14 cellular contexts compared by ENCODE assay signal in the genomic region with DNA sequence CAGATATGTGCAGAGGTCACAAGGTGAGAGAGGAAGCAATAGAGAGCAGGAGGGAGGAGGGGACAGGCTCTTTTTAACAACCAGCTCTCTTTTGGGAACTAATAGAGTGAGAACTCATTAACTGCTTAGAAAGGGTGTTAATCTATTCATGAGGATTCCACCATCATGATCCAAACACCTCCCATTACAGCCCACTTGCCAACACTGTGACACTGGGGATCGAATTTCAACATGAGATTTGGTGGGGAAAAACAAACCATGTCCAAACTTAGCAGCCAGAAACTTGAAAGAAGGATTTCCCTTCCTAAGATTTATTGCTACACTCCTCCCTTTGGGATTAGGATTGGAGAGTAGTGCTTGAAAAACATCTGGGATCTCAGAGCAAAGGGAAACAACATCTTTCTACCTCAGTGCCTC.
DNase-seq lines count a peak whose midpoint lies in the region; ATAC-seq lines count a peak whose summit lies in the region.
"Had no signal": no experiment of that assay in that cellular context is flagged by ENCODE, and none has a peak within 500 bp of the region (broad histone marks: within the 10 kb centered on the region; RNA-seq: fewer than 3 reads in every experiment).

No MANE protein-coding gene starts in this region.

- H3K79me1 ChIP-seq in mesenchymal stem cell (replicated peaks; ENCODE audit: low read length, poor library complexity, severe bottlenecking) = no peaks in the 10 kb centered on the region

- H2BK120ac ChIP-seq in mesenchymal stem cell (ENCODE audit: low read depth, low read length) = no peak overlapping the region

- H3K4me2 ChIP-seq in mesenchymal stem cell (ENCODE audit: low read length, poor library complexity, severe bottlenecking) = no peak overlapping the region
- H3K4me2 ChIP-seq: A549 had no signal

- no peaks in the 10 kb centered on the region for H3K4me1 ChIP-seq in mesenchymal stem cell (ENCODE audit: control insufficient read depth, insufficient read depth, low read depth, low read length)
- H3K4me1 ChIP-seq: A549 had no signal

- H3K27me3 ChIP-seq in mesenchymal stem cell (ENCODE audit: control insufficient read depth in 1 of 2, insufficient read depth in 1 of 2, low read length in 2 of 2) = peaks cover 0 to 14% of the 10 kb centered on the region in 2 experiments

- no peak overlapping the region for H4K91ac ChIP-seq in mesenchymal stem cell (ENCODE audit: low read length)

- H3K14ac ChIP-seq in mesenchymal stem cell (ENCODE audit: low read length in 2 of 2) = no peak overlapping the region

- peak; percentile 86 for ATAC-seq in Right ventricle myocardium inferior
- no peak for ATAC-seq in HG03135 (IDR thresholded peaks at IDR 0.05; ENCODE audit: unreplicated experiment)
- ATAC-seq: A549; left lobe of liver; natural killer cell treated with Interleukin-12 subunit alpha and Interleukin-12 subunit beta and Interleukin-15 and Interleukin-18, amount 100 ng/mL, for 72 hours; stimulated activated naive CD8-positive, alpha-beta T cell treated with anti-CD3 and anti-CD28 coated beads, Interleukin-15, Interleukin-2, amounts not matched to agents 100 U/mL and 50 U/mL, for 24 hours had no signal

- no peaks in the 10 kb centered on the region for H3K9me3 ChIP-seq in mesenchymal stem cell (ENCODE audit: control insufficient read depth, low read length)
- H3K9me3 ChIP-seq: A549 had no signal

- H2AK5ac ChIP-seq in mesenchymal stem cell (ENCODE audit: low read length, severe bottlenecking) = no peak overlapping the region

- H2BK5ac ChIP-seq in mesenchymal stem cell (ENCODE audit: low read depth, low read length, poor library complexity, severe bottlenecking) = no peak overlapping the region

- H3K36me3 ChIP-seq in mesenchymal stem cell (ENCODE audit: control insufficient read depth in 1 of 2, insufficient read depth in 2 of 2, low read depth in 1 of 2, low read length in 2 of 2) = no peaks in the 10 kb centered on the region
- H3K36me3 ChIP-seq: WERI-Rb-1 had no signal

- H3K27ac ChIP-seq in mesenchymal stem cell (ENCODE audit: low read length, poor library complexity, severe bottlenecking) = no peak overlapping the region
- H3K27ac ChIP-seq: WERI-Rb-1 had no signal

- H4K8ac ChIP-seq in mesenchymal stem cell (ENCODE audit: low read length) = no peak overlapping the region

- 33% methylated on average over 1 of the region's 1 CpG for WGBS in mesenchymal stem cell

- H2BK12ac ChIP-seq in mesenchymal stem cell (ENCODE audit: low read length in 2 of 2) = no peak overlapping the region

- no peak overlapping the region for H3K18ac ChIP-seq in mesenchymal stem cell (ENCODE audit: low read depth in 1 of 2, low read length in 2 of 2)

- H3K23ac ChIP-seq in mesenchymal stem cell (ENCODE audit: low read length in 2 of 2) = no peak overlapping the region

- intact Hi-C loops in Right ventricle myocardium inferior (cut with DNase I) (loop anchor here (2.0 kb wide), 1 partner anchor 79 kb away; no protein-coding TSS in a partner anchor), cardiac septum (cut with DNase I) (loop anchor here (5.0 kb wide), 1 partner anchor 76 kb away; no protein-coding TSS in a partner anchor)

- H3K9ac ChIP-seq in mesenchymal stem cell (ENCODE audit: low read length) = no peak overlapping the region

- no peak overlapping the region for H2BK15ac ChIP-seq in mesenchymal stem cell (ENCODE audit: low read depth, poor library complexity, severe bottlenecking)

- H3K4ac ChIP-seq in mesenchymal stem cell (ENCODE audit: low read depth in 1 of 2, low read length in 2 of 2) = no peak overlapping the region

- H3K4me3 ChIP-seq in mesenchymal stem cell (ENCODE audit: insufficient read depth in 1 of 2, low read depth in 1 of 2, low read length in 2 of 2) = no peak overlapping the region
- H3K4me3 ChIP-seq: A549 had no signal

- H2AFZ ChIP-seq in mesenchymal stem cell (ENCODE audit: low read depth, low read length) = no peak overlapping the region

- DNase-seq in Right ventricle myocardium inferior (ENCODE audit: missing footprints) (no peak), cardiac septum (ENCODE audit: low spot score) (no peak), fibroblast of gingiva (ENCODE audit: low read depth) (peak; percentile 49), mesenchymal stem cell (peak; percentile 6), COLO668 (lab: John Stamatoyannopoulos, UW; ENCODE audit: unreplicated experiment) (no peak), DMS53 (lab: John Stamatoyannopoulos, UW) (no peak), SK-N-DZ (ENCODE audit: low spot score) (no peak)
- DNase-seq: NCI-H2081; stimulated activated naive CD8-positive, alpha-beta T cell treated with anti-CD3 and anti-CD28 coated beads, Interleukin-15, Interleukin-2, amounts not matched to agents 100 U/mL and 50 U/mL, for 24 hours; WERI-Rb-1 had no signal

Comparison
In these comparisons a context has a peak if more than half of its experiments do, and no peak if none do; other contexts are left out.
1. DNase-seq: peak in fibroblast of gingiva (single experiment) and mesenchymal stem cell (single experiment); none in Right ventricle myocardium inferior (single experiment), cardiac septum (single experiment), COLO668 (single experiment), DMS53 (single experiment) and SK-N-DZ (single experiment).